In genomic region chr9:14029811-14030210, GRCh38 we compare ENCODE assay signal across 16 cellular contexts.
DNase-seq lines count a peak whose midpoint lies in the region; ATAC-seq and TF ChIP-seq lines count a peak whose summit lies in the region.
"Had no signal": no experiment of that assay in that cellular context is flagged by ENCODE, and none has a peak within 500 bp of the region (broad histone marks: within the 10 kb centered on the region; RNA-seq: fewer than 3 reads in every experiment).

No MANE protein-coding gene starts in this region.

- H3K36me3 ChIP-seq in adipocyte (ENCODE audit: control insufficient read depth, insufficient read depth, low read length, severe bottlenecking) (no peaks in the 10 kb centered on the region), left lung (no peaks in the 10 kb centered on the region), testis (ENCODE audit: low read depth, missing control alignments) (no peaks in the 10 kb centered on the region)

- H3K4me3 ChIP-seq in HFF-Myc (replicated peaks; ENCODE audit: low read depth, low read length): peak overlapping the region; percentile 28; the same call in 1 of the 2 replicates
- H3K4me3 ChIP-seq in adipocyte (ENCODE audit: low read length): no peak overlapping the region
- no peak overlapping the region for H3K4me3 ChIP-seq in left lung
- no peak overlapping the region for H3K4me3 ChIP-seq in testis

- H3K4me1 ChIP-seq in adipocyte (ENCODE audit: control insufficient read depth, insufficient read depth, low read length) (peaks cover 7% of the 10 kb centered on the region), left lung (peaks cover 0 to 24% of the 10 kb centered on the region in 2 donors), testis (peaks cover 5% of the 10 kb centered on the region)

- H3K9me3 ChIP-seq in adipocyte (ENCODE audit: control insufficient read depth, low read length): no peaks in the 10 kb centered on the region
- no peaks in the 10 kb centered on the region for H3K9me3 ChIP-seq in left lung
- no peaks in the 10 kb centered on the region for H3K9me3 ChIP-seq in testis

- no peak for TF ChIP-seq POLR2A in testis (IDR thresholded peaks at IDR 0.05)

- H3K9ac ChIP-seq in adipocyte (ENCODE audit: low read length): no peak overlapping the region

- H3K27ac ChIP-seq in left lung (peak overlapping the region; percentile 64 to 77), testis (peak overlapping the region; percentile 63 to 78)

- H3K27me3 ChIP-seq in adipocyte (replicated peaks; ENCODE audit: control insufficient read depth, insufficient read depth, low read length): no peaks in the 10 kb centered on the region
- H3K27me3 ChIP-seq in left lung: no peaks in the 10 kb centered on the region
- H3K27me3 ChIP-seq in testis: no peaks in the 10 kb centered on the region

- ATAC-seq in left lung (no peak), HG02938 (IDR thresholded peaks at IDR 0.05; ENCODE audit: unreplicated experiment) (no peak), HG02763 (IDR thresholded peaks at IDR 0.05; ENCODE audit: unreplicated experiment) (no peak)
- ATAC-seq: activated CD4-positive, CD25-positive, alpha-beta regulatory T cell treated with anti-CD3 and anti-CD28 coated beads, Interleukin-2, amount 50 U/mL, for 24 hours; effector memory CD8-positive, alpha-beta T cell; stimulated activated naive CD8-positive, alpha-beta T cell treated with anti-CD3 and anti-CD28 coated beads, Interleukin-15, Interleukin-2, amounts not matched to agents 100 U/mL and 50 U/mL, for 24 hours had no signal

- no peak for TF ChIP-seq CTCF in HFF-Myc (IDR thresholded peaks at IDR 0.05; ENCODE audit: low read depth, low read length, missing control alignments)
- TF ChIP-seq CTCF in left lung (IDR thresholded peaks at IDR 0.05): no peak
- TF ChIP-seq CTCF in testis (IDR thresholded peaks at IDR 0.05): no peak

- intact Hi-C loops in left lung (cut with DNase I): no loop called here
- intact Hi-C loops in testis (cut with DNase I; ENCODE audit: low total_unique reads): no loop called here

- DNase-seq in HFF-Myc (ENCODE audit: extremely low read depth, low read depth) (no peak), adipocyte (ENCODE audit: low read depth) (peak; percentile 37), left lung (no peak), testis (no peak), SIG-M5 (lab: John Stamatoyannopoulos, UW) (no peak)
- DNase-seq: activated T-cell treated with anti-CD3 and anti-CD28 coated beads, Interleukin-2, amount 50 U/mL, for 48 hours; aorta; effector memory CD8-positive, alpha-beta T cell; mesendoderm; NCI-H82; posterior cingulate gyrus; stimulated activated CD4-positive, alpha-beta T cell treated with anti-CD3 and anti-CD28 coated beads, Interleukin-4, amount 100 ng/mL, for 4 hours; stimulated activated naive CD8-positive, alpha-beta T cell treated with anti-CD3 and anti-CD28 coated beads, Interleukin-15, Interleukin-2, amounts not matched to agents 100 U/mL and 50 U/mL, for 24 hours had no signal

- WGBS in testis, 2 donors: 31 to 44% methylated on average over 6 of the region's 6 CpGs
